1 cellular context compared by ENCODE assay signal in the genomic region with DNA sequence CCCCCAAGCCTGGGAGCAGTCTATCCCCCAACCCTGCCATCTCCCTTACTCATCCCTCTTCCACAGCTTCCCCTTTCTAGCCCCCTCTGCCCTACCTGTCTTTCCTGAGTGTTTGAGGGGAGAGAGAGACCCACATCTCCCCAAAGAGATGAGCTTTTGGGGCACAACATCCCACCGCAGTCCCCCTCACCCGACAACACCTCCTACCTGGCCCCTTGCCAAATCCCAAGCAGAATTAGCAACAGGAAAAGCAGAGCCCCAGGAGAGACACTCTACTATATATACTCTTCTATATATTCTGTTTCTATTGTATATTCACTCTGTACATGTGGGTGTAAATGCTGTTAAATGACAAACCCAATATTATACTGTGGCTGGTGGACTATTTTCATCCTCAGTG.
A peak's percentile ranks its signal among the peaks of the same experiment; 100 is the strongest.
TF ChIP-seq lines count a peak whose summit lies in the region.

No MANE protein-coding gene starts in this region.

TF ChIP-seq in K562, 482 proteins besides CTCF, POLR2A, EP300 and RAD21:
- TF ChIP-seq NFIX (CRISPR knock-in tag; IDR thresholded peaks at IDR 0.05; ENCODE audit: low read depth): peak; percentile 51; the same call in 1 of the 2 replicates
- TF ChIP-seq NFIC (IDR thresholded peaks at IDR 0.05): peak; percentile 90
- TF ChIP-seq, protein P1, sequence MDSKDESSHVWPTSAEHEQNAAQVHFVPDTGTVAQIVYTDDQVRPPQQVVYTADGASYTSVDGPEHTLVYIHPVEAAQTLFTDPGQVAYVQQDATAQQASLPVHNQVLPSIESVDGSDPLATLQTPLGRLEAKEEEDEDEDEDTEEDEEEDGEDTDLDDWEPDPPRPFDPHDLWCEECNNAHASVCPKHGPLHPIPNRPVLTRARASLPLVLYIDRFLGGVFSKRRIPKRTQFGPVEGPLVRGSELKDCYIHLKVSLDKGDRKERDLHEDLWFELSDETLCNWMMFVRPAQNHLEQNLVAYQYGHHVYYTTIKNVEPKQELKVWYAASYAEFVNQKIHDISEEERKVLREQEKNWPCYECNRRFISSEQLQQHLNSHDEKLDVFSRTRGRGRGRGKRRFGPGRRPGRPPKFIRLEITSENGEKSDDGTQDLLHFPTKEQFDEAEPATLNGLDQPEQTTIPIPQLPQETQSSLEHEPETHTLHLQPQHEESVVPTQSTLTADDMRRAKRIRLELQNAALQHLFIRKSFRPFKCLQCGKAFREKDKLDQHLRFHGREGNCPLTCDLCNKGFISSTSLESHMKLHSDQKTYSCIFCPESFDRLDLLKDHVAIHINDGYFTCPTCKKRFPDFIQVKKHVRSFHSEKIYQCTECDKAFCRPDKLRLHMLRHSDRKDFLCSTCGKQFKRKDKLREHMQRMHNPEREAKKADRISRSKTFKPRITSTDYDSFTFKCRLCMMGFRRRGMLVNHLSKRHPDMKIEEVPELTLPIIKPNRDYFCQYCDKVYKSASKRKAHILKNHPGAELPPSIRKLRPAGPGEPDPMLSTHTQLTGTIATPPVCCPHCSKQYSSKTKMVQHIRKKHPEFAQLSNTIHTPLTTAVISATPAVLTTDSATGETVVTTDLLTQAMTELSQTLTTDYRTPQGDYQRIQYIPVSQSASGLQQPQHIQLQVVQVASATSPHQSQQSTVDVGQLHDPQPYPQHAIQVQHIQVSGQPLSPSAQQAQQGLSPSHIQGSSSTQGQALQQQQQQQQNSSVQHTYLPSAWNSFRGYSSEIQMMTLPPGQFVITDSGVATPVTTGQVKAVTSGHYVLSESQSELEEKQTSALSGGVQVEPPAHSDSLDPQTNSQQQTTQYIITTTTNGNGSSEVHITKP (IDR thresholded peaks at IDR 0.05; ENCODE audit: partially characterized antibody): no peak
- no peak for TF ChIP-seq SNRNP70 (optimal IDR thresholded peaks at IDR 0.05; ENCODE audit: low read depth, low read length)
